Comparison of ENCODE assay signal across 9 cellular contexts in the genomic region with DNA sequence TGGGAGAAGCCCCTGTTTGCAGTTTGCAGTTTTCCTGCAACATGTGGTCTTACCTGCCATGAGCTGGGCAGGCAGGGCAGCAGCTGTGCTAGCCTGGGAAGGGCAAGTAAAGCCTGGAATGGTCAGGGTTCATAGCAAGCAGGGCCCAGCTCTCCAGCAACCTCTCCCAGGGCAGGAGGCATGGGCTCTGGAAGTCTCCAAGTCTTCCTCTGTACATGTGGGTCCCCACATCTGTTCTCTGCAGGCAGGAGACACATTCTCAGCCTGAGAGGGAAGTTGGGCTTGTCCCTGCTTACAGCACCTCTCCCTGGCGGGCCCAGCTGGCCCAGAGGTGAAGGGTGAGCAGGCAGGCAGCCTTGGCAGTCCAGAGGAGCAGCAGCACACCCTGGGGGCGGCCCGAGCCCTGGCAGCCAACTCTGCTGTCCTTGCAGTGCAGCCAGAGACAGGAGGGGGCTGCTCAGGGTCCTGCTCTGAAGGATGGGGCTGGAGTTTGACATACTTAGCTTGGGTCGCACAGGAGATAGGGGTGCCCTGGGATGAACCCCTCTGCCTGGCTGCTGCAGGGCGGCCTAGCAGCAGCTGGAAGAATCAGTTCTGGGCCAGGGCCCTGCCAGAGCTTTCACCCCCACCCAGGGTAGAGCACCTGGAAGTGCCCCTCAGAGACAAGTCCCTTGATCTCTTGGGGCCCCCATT.
DNase-seq lines count a peak whose midpoint lies in the region; ATAC-seq, FAIRE-seq and TF ChIP-seq lines count a peak whose summit lies in the region.
"Had no signal": no experiment of that assay in that cellular context is flagged by ENCODE, and none has a peak within 500 bp of the region (broad histone marks: within the 10 kb centered on the region; RNA-seq: fewer than 3 reads in every experiment).

No MANE protein-coding gene starts in this region.

- no peaks in the 10 kb centered on the region for H3K36me3 ChIP-seq in pancreas

- DNase-seq in 8988T (peak; percentile 48), RPMI7951 (ENCODE audit: low read depth) (peak; percentile 69), fibroblast of pulmonary artery (ENCODE audit: low read depth) (peak; percentile 43), pancreas (peak; percentile 71 to 94 (median 81)), NCI-H226 (no peak)
- no peak for DNase-seq in stimulated activated naive CD4-positive, alpha-beta T cell treated with Interleukin-2 at 50 U/mL for 16 hours (lab: John Stamatoyannopoulos, UW)

- H3K4me3 ChIP-seq in fibroblast of pulmonary artery (replicated peaks; ENCODE audit: low read depth, low read length), result no peak overlapping the region
- H3K4me3 ChIP-seq in pancreas, result no peak overlapping the region

- no peaks in the 10 kb centered on the region for H3K9me3 ChIP-seq in pancreas

- TF ChIP-seq CTCF in GM12873 (IDR thresholded peaks at IDR 0.05; ENCODE audit: insufficient read depth, low read depth, low read length, missing control alignments) (peak; percentile 42), fibroblast of pulmonary artery (IDR thresholded peaks at IDR 0.05; ENCODE audit: low read length, missing control alignments) (peak; percentile 38), pancreas (IDR thresholded peaks at IDR 0.05) (peak in 3 of 4 donors; percentile 60 to 65 (median 63))

- no peak overlapping the region for H3K27ac ChIP-seq in pancreas

- no peak for FAIRE-seq in pancreas (lab: Jason Lieb, UNC)
- FAIRE-seq: GM18507 had no signal

- WGBS in pancreas, 2 donors, result 40 to 44% methylated on average over 5 of the region's 5 CpGs

- no peaks in the 10 kb centered on the region for H3K27me3 ChIP-seq in pancreas

- intact Hi-C loops in pancreas (cut with DNase I), result loop anchor here in 2 of 3 donors (5.0 to 10.0 kb wide), 3 partner anchors 94 to 186 kb away; no protein-coding TSS in a partner anchor

- peak; percentile 93 to 97 (median 96) for ATAC-seq in pancreas
- ATAC-seq in GM21390 (IDR thresholded peaks at IDR 0.05; ENCODE audit: unreplicated experiment), result no peak

- H3K4me1 ChIP-seq in pancreas, result no peaks in the 10 kb centered on the region

Comparison
In these comparisons a context has a peak if more than half of its experiments do, and no peak if none do; other contexts are left out.
1. DNase-seq: peak in 8988T (single experiment), RPMI7951 (single experiment), fibroblast of pulmonary artery (single experiment) and pancreas (6 of 6); none in NCI-H226 (single experiment) and stimulated activated naive CD4-positive, alpha-beta T cell treated with Interleukin-2 at 50 U/mL for 16 hours (single experiment).
2. Peak in every context shown above with its lines, with median percentiles within 50 percentile points of each other: CTCF ChIP-seq.